ENCODE assay signal across 20 cellular contexts in the genomic region with DNA sequence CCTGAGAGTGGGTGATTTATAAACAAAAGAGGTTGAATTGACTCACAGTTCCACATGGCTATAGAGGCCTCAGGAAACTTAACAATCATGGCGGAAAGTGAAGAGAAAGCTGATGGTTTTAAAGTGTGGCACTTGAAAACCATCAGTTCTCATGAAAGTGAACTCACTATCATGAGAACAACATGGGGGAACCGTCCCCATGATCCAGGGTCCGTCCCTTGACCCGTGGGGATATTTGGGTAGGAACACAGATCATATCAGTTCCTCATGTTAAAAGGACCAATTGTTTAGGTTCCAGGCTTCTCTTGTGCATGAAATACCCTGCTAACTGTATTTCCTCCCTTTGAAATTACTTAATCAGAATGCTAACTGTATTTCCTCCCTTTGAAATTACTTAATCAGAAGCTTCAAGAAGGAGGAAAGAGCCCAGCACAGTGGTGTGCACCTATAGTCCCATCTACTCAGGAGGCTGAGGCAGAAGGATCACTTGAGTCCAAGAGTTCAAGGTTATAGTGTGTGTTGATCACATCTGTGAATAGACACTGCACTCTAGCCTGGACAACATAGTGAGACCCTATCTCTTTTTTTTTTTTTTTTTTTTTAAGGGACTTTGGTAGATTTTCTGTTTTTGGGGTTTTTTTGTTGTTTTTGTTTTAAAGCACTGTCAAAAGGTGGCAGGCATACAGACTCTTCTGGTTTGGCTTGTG. TPM values are rescaled to one million over a fixed set of nuclear protein-coding genes. Genes with fewer than 3 reads are reported as not detected.
A peak's percentile ranks its signal among the peaks of the same experiment; 100 is the strongest.
DNase-seq lines count a peak whose midpoint lies in the region; ATAC-seq, FAIRE-seq and TF ChIP-seq lines count a peak whose summit lies in the region.
"Had no signal": no experiment of that assay in that cellular context is flagged by ENCODE, and none has a peak within 500 bp of the region (broad histone marks: within the 10 kb centered on the region; RNA-seq: fewer than 3 reads in every experiment).

No MANE protein-coding gene starts in this region.

- TF ChIP-seq CTCF in left ventricle myocardium inferior (IDR thresholded peaks at IDR 0.05; ENCODE audit: borderline replicate concordance) = no peak
- no peak for TF ChIP-seq CTCF in endothelial cell (IDR thresholded peaks at IDR 0.05; ENCODE audit: unreplicated experiment)
- no peak for TF ChIP-seq CTCF in neutrophil (IDR thresholded peaks at IDR 0.05)

- ATAC-seq in Right ventricle myocardium inferior (no peak), T-helper 17 cell (no peak)

- H3K4me1 Mint-ChIP-seq in T-helper 17 cell (peaks cover 10% of the 10 kb centered on the region), endothelial cell (ENCODE audit: unreplicated experiment) (peaks cover 30% of the 10 kb centered on the region)

- no peak overlapping the region for H3K4me3 ChIP-seq in left ventricle myocardium inferior
- no peak overlapping the region for H3K4me3 ChIP-seq in neutrophil (ENCODE audit: low read depth in 1 of 2, low read length in 1 of 2)
- no peak overlapping the region for H3K4me3 ChIP-seq in H7 (ENCODE audit: insufficient read depth, low read depth, low read length)
- H3K4me3 ChIP-seq: BLaER1 treated with 17β-estradiol and CSF1 and Interleukin-3, amounts not matched to agents 10 nM and 100 nM; GM23248 had no signal

- H3K36me3 ChIP-seq in left ventricle myocardium inferior (peaks cover 40% of the 10 kb centered on the region), neutrophil (peaks cover 39% of the 10 kb centered on the region), H7 (replicated peaks; ENCODE audit: control insufficient read depth, insufficient read depth, low read length) (peaks cover 16% of the 10 kb centered on the region)

- H3K27me3 Mint-ChIP-seq in T-helper 17 cell (no peaks in the 10 kb centered on the region), endothelial cell (ENCODE audit: unreplicated experiment) (no peaks in the 10 kb centered on the region)
- H3K27me3 Mint-ChIP-seq: CD4-positive, alpha-beta memory T cell had no signal

- DNase-seq in left ventricle myocardium inferior (no peak), Right ventricle myocardium inferior (ENCODE audit: missing footprints) (no peak), T-helper 17 cell (no peak), endothelial cell (ENCODE audit: low spot score) (no peak), SIG-M5 (lab: John Stamatoyannopoulos, UW) (no peak), H7 (no peak), urothelium cell line (ENCODE audit: low spot score) (no peak)
- DNase-seq: CD4-positive, alpha-beta memory T cell; COR-L47; DMS153; DMS79 treated with DMSO at 0.1 percent for 48 hours; EL; GM23248 had no signal

- H3K36me3 Mint-ChIP-seq in T-helper 17 cell (ENCODE audit: low read depth) (peaks cover 8% of the 10 kb centered on the region), endothelial cell (ENCODE audit: low read depth, unreplicated experiment) (peaks cover 29% of the 10 kb centered on the region)

- H3K9me3 Mint-ChIP-seq in endothelial cell (ENCODE audit: unreplicated experiment) = no peaks in the 10 kb centered on the region
- H3K9me3 Mint-ChIP-seq: CD4-positive, alpha-beta memory T cell had no signal

- H3K4me1 ChIP-seq in left ventricle myocardium inferior (peaks cover 66% of the 10 kb centered on the region), neutrophil (ENCODE audit: control insufficient read depth in 1 of 2, insufficient read depth in 1 of 2, low read depth in 1 of 2, low read length in 1 of 2) (peaks cover 11 to 13% of the 10 kb centered on the region in 2 experiments)
- H3K4me1 ChIP-seq: BLaER1 treated with 17β-estradiol and CSF1 and Interleukin-3, amounts not matched to agents 10 nM and 100 nM had no signal

- H3K27me3 ChIP-seq in left ventricle myocardium inferior (ENCODE audit: low read depth) = no peaks in the 10 kb centered on the region
- no peaks in the 10 kb centered on the region for H3K27me3 ChIP-seq in neutrophil
- H3K27me3 ChIP-seq in H7 (ENCODE audit: control insufficient read depth, insufficient read depth, low read length) = no peaks in the 10 kb centered on the region
- H3K27me3 ChIP-seq: BLaER1 treated with 17β-estradiol and CSF1 and Interleukin-3, amounts not matched to agents 10 nM and 100 nM had no signal

- peak overlapping the region; percentile 38 for H3K27ac ChIP-seq in left ventricle myocardium inferior (replicated peaks)
- peak overlapping the region; percentile 68 for H3K27ac ChIP-seq in neutrophil
- H3K27ac ChIP-seq: 22Rv1; BLaER1 treated with 17β-estradiol and CSF1 and Interleukin-3, amounts not matched to agents 10 nM and 100 nM; GM23248 had no signal

- no peak overlapping the region for H3K4me3 Mint-ChIP-seq in T-helper 17 cell
- peak overlapping the region; percentile 33 for H3K4me3 Mint-ChIP-seq in endothelial cell (ENCODE audit: unreplicated experiment)
- H3K4me3 Mint-ChIP-seq: CD4-positive, alpha-beta memory T cell had no signal

- H3K27ac Mint-ChIP-seq in T-helper 17 cell (peak overlapping the region; percentile 75), endothelial cell (ENCODE audit: unreplicated experiment) (peak overlapping the region; percentile 20)

- H3K9me3 ChIP-seq in left ventricle myocardium inferior (replicated peaks) = no peaks in the 10 kb centered on the region
- H3K9me3 ChIP-seq in T-helper 17 cell (ENCODE audit: control insufficient read depth, low read length, poor library complexity, severe bottlenecking) = no peaks in the 10 kb centered on the region
- H3K9me3 ChIP-seq in neutrophil = no peaks in the 10 kb centered on the region
- H3K9me3 ChIP-seq: BLaER1 treated with 17β-estradiol and CSF1 and Interleukin-3, amounts not matched to agents 10 nM and 100 nM had no signal

- FAIRE-seq in urothelium cell line (lab: Jason Lieb, UNC) = no peak
- FAIRE-seq: D721Med, G401.6, GM12891, H54 had no signal

- intact Hi-C loops in left ventricle myocardium inferior (cut with micrococcal nuclease) = no loop called here
- intact Hi-C loops in Right ventricle myocardium inferior (cut with DNase I) = no loop called here

RNA-seq across cellular contexts. Expression of gene TTC1, which starts 24.8 kb away (rescaled TPM):
- total RNA-seq in left ventricle myocardium inferior (94.2 TPM), Right ventricle myocardium inferior (114 TPM), T-helper 17 cell (10 to 100 TPM; 24.0 to 24.3 TPM), endothelial cell (ENCODE audit: unreplicated experiment) (49.8 TPM)
- total RNA-seq in H7 (2014; rRNA removed; shearing (Covaris generic)) = 57.4 and 62.0 TPM in 2 replicates
